Comparison of ENCODE assay signal across 1 cellular context in genomic region chr22:20118572-20119020, GRCh38.
TF ChIP-seq lines count a peak whose summit lies in the region.

No MANE protein-coding gene starts in this region.

TF ChIP-seq in K562, 482 proteins besides CTCF, POLR2A, EP300 and RAD21 (continued from another document and continues in another):
- TF ChIP-seq ARID3B (CRISPR knock-in tag; IDR thresholded peaks at IDR 0.05; ENCODE audit: borderline replicate concordance) = 0 out of 2 replicates have a peak, but pooled peaks have one; percentile 64
- TF ChIP-seq MAX (CRISPR knock-in tag; IDR thresholded peaks at IDR 0.05) = no peak
- TF ChIP-seq ZBTB12 (CRISPR knock-in tag; IDR thresholded peaks at IDR 0.05) = no peak
- TF ChIP-seq MAFG (tag; conservative IDR thresholded peaks at IDR 0.05) = no peak
- no peak for TF ChIP-seq MCM7 (IDR thresholded peaks at IDR 0.05)
- no peak for TF ChIP-seq SRSF7 (optimal IDR thresholded peaks at IDR 0.05; ENCODE audit: low read depth, low read length)
- TF ChIP-seq NCOA4 (IDR thresholded peaks at IDR 0.05; ENCODE audit: partially characterized antibody) = no peak
- no peak for TF ChIP-seq BRF1 (IDR thresholded peaks at IDR 0.05; ENCODE audit: borderline replicate concordance, extremely low read depth, insufficient read length)
- TF ChIP-seq POLR3G (IDR thresholded peaks at IDR 0.05; ENCODE audit: extremely low read depth, insufficient read length, insufficient replicate concordance) = no peak
- TF ChIP-seq MXI1 (IDR thresholded peaks at IDR 0.05; ENCODE audit: low read depth, low read length) = peak; percentile 22
- no peak for TF ChIP-seq NFIX (CRISPR knock-in tag; IDR thresholded peaks at IDR 0.05; ENCODE audit: low read depth)
- TF ChIP-seq SMARCC2 (IDR thresholded peaks at IDR 0.05; ENCODE audit: low read depth) = no peak
- TF ChIP-seq SNAPC5 (CRISPR knock-in tag; IDR thresholded peaks at IDR 0.05) = no peak
- peak; percentile 65; the same call in 1 of the 2 replicates for TF ChIP-seq NKRF (IDR thresholded peaks at IDR 0.05; ENCODE audit: borderline replicate concordance)
- no peak for TF ChIP-seq BCL6 (CRISPR knock-in tag; IDR thresholded peaks at IDR 0.05)
- TF ChIP-seq ZNF311 (CRISPR knock-in tag; IDR thresholded peaks at IDR 0.05) = 0 out of 2 replicates have a peak, but pooled peaks have one; percentile 41
- peak; percentile 60; the same call in 1 of the 2 replicates for TF ChIP-seq KLF13 (tag; IDR thresholded peaks at IDR 0.05; ENCODE audit: borderline replicate concordance, low read depth)
- no peak for TF ChIP-seq SRSF3 (IDR thresholded peaks at IDR 0.05; ENCODE audit: insufficient read depth, low read length)
- TF ChIP-seq ATF1 (CRISPR knock-in tag; IDR thresholded peaks at IDR 0.05) = no peak
- TF ChIP-seq ATF1 (tag; IDR thresholded peaks at IDR 0.05) = no peak
- TF ChIP-seq POLR2AphosphoS2 (IDR thresholded peaks at IDR 0.05; ENCODE audit: low read length) = peak; percentile 58; the same call in 1 of the 2 replicates
- TF ChIP-seq KDM4B (IDR thresholded peaks at IDR 0.05; ENCODE audit: borderline replicate concordance in 2 of 2, low read depth in 1 of 2) = no peak
- no peak for TF ChIP-seq CCAR2 (IDR thresholded peaks at IDR 0.05; ENCODE audit: low read depth, low read length)
- TF ChIP-seq KLF6 (CRISPR knock-in tag; IDR thresholded peaks at IDR 0.05; ENCODE audit: borderline replicate concordance) = no peak
- no peak for TF ChIP-seq ZBTB43 (CRISPR knock-in tag; IDR thresholded peaks at IDR 0.05)
- TF ChIP-seq IRF9 (tag; IDR thresholded peaks at IDR 0.05) = no peak
- peak; percentile 20; the same call in 1 of the 2 replicates for TF ChIP-seq ERF (CRISPR knock-in tag; IDR thresholded peaks at IDR 0.05)
- TF ChIP-seq HMGXB4 (CRISPR knock-in tag; IDR thresholded peaks at IDR 0.05) = no peak
- no peak for TF ChIP-seq CTCFL (IDR thresholded peaks at IDR 0.05; ENCODE audit: borderline replicate concordance, insufficient read depth, low read depth, low read length, poor library complexity, severe bottlenecking)
- no peak for TF ChIP-seq TAL1 (IDR thresholded peaks at IDR 0.05)
- no peak for TF ChIP-seq HOMEZ (CRISPR knock-in tag; IDR thresholded peaks at IDR 0.05)
- peak in 1 of 2 experiments; percentile 24; a peak in 1 of 4 replicates for TF ChIP-seq SIN3A (IDR thresholded peaks at IDR 0.05; ENCODE audit: borderline replicate concordance in 2 of 2, control insufficient read depth in 1 of 2, low read depth in 2 of 2, low read length in 2 of 2)
- no peak for TF ChIP-seq BACH1 (tag; IDR thresholded peaks at IDR 0.05)
- no peak; the same call in 1 of the 2 replicates for TF ChIP-seq ZNF561 (CRISPR knock-in tag; conservative IDR thresholded peaks at IDR 0.05)
- TF ChIP-seq MITF (IDR thresholded peaks at IDR 0.05) = no peak
- peak; percentile 75; the same call in 1 of the 2 replicates for TF ChIP-seq ZNF57 (CRISPR knock-in tag; IDR thresholded peaks at IDR 0.05)
- TF ChIP-seq KLF1 (tag; IDR thresholded peaks at IDR 0.05) = no peak
- TF ChIP-seq ZBTB8A (IDR thresholded peaks at IDR 0.05; ENCODE audit: partially characterized antibody) = no peak
- no peak for TF ChIP-seq ZNF431 (CRISPR knock-in tag; IDR thresholded peaks at IDR 0.05)
- TF ChIP-seq SAFB (IDR thresholded peaks at IDR 0.05; ENCODE audit: borderline replicate concordance, low read depth, low read length) = no peak
- no peak for TF ChIP-seq ZNF280B (CRISPR knock-in tag; IDR thresholded peaks at IDR 0.05)
